ENCODE assay signal across 14 cellular contexts in genomic region chr4:185809517-185810071, GRCh38. TPM values are rescaled to one million over a fixed set of nuclear protein-coding genes. Genes with fewer than 3 reads are reported as not detected.
DNase-seq lines count a peak whose midpoint lies in the region; ATAC-seq and TF ChIP-seq lines count a peak whose summit lies in the region.
"Had no signal": no experiment of that assay in that cellular context is flagged by ENCODE, and none has a peak within 500 bp of the region (broad histone marks: within the 10 kb centered on the region; RNA-seq: fewer than 3 reads in every experiment).

No MANE protein-coding gene starts in this region.

- peak overlapping the region; percentile 4 for H3K27ac ChIP-seq in caudate nucleus (ENCODE audit: low read depth, low read length)
- peak overlapping the region; percentile 88 to 95 for H3K27ac ChIP-seq in liver (ENCODE audit: low read depth in 1 of 2, low read length in 2 of 2)
- peak overlapping the region in 3 of 4 donors; percentile 78 to 87 (median 85) for H3K27ac ChIP-seq in sigmoid colon
- H3K27ac ChIP-seq in tibial nerve: no peak overlapping the region

- TF ChIP-seq EP300 in sigmoid colon (IDR thresholded peaks at IDR 0.05) (no peak), tibial nerve (IDR thresholded peaks at IDR 0.05) (no peak)

- no peak for TF ChIP-seq CTCF in LNCaP clone FGC (IDR thresholded peaks at IDR 0.05; ENCODE audit: control insufficient read depth, extremely low read depth, insufficient read depth)
- TF ChIP-seq CTCF in liver (IDR thresholded peaks at IDR 0.05; ENCODE audit: low read depth, low read length, missing input control): no peak
- no peak for TF ChIP-seq CTCF in sigmoid colon (IDR thresholded peaks at IDR 0.05)
- no peak for TF ChIP-seq CTCF in tibial nerve (IDR thresholded peaks at IDR 0.05)

- intact Hi-C loops in sigmoid colon (cut with DNase I): loop anchor here (1.0 to 5.0 kb wide), 3 partner anchors 71 to 218 kb away; no protein-coding TSS in a partner anchor

- no peak for ATAC-seq in HG03460 (IDR thresholded peaks at IDR 0.05; ENCODE audit: unreplicated experiment)
- ATAC-seq: T-helper 17 cell had no signal

- H3K4me3 ChIP-seq in LNCaP clone FGC (ENCODE audit: low read depth, low read length): peak overlapping the region; percentile 55
- peak overlapping the region; percentile 52 to 85 (median 64) for H3K4me3 ChIP-seq in liver (ENCODE audit: low read depth in 1 of 3, low read length in 3 of 3)
- H3K4me3 ChIP-seq in sigmoid colon: peak overlapping the region; percentile 42 to 62 (median 56)
- H3K4me3 ChIP-seq in tibial nerve: peak overlapping the region in 1 of 4 donors; percentile 47

- TF ChIP-seq RAD21 in liver (IDR thresholded peaks at IDR 0.05): no peak

- H3K36me3 ChIP-seq in liver (ENCODE audit: control insufficient read depth in 4 of 4, insufficient read depth in 3 of 4, low read depth in 1 of 4, low read length in 3 of 4) (no peaks in the 10 kb centered on the region), sigmoid colon (no peaks in the 10 kb centered on the region), tibial nerve (no peaks in the 10 kb centered on the region)

- TF ChIP-seq POLR2A in sigmoid colon (IDR thresholded peaks at IDR 0.05) (no peak), tibial nerve (IDR thresholded peaks at IDR 0.05) (no peak)

- 28% methylated on average over 4 of the region's 4 CpGs for WGBS in liver
- WGBS in sigmoid colon, 2 donors: 21 to 67% methylated on average over 4 of the region's 4 CpGs
- WGBS in tibial nerve, 2 donors: 74 to 75% methylated on average over 4 of the region's 4 CpGs

- DNase-seq in LNCaP clone FGC (ENCODE audit: low read depth) (no peak), caudate nucleus (lab: John Stamatoyannopoulos, UW) (no peak), sigmoid colon (no peak), AG08395 (ENCODE audit: low spot score) (no peak), UCSD-AML1 (lab: John Stamatoyannopoulos, UW; ENCODE audit: unreplicated experiment) (no peak), tibial nerve (ENCODE audit: low spot score in 2 of 2) (no peak)
- DNase-seq: activated CD4-positive, alpha-beta T cell treated with anti-CD3 and anti-CD28 coated beads for 48 hours; activated T-cell treated with anti-CD3 and anti-CD28 coated beads, Interleukin-2, amount 50 U/mL, for 24 hours; NCI-H2227 treated with DMSO at 0.1 percent for 48 hours; stimulated activated CD4-positive, alpha-beta T cell treated with anti-CD3 and anti-CD28 coated beads, Interleukin-2, amount 100 ng/mL, for 48 hours; T-helper 17 cell had no signal

- H3K27me3 ChIP-seq in liver (ENCODE audit: control insufficient read depth in 4 of 4, insufficient read depth in 4 of 4, low read length in 3 of 4) (no peaks in the 10 kb centered on the region), sigmoid colon (no peaks in the 10 kb centered on the region), tibial nerve (no peaks in the 10 kb centered on the region)

- H3K9ac ChIP-seq in liver (ENCODE audit: low read depth in 1 of 2, low read length in 2 of 2): peak overlapping the region; percentile 66 to 96

- H3K9me3 ChIP-seq in liver (ENCODE audit: control insufficient read depth in 4 of 4, low read length in 3 of 4) (no peaks in the 10 kb centered on the region), sigmoid colon (no peaks in the 10 kb centered on the region), tibial nerve (no peaks in the 10 kb centered on the region)

- peaks cover 2 to 28% (median 10%) of the 10 kb centered on the region in 4 donors for H3K4me1 ChIP-seq in liver (ENCODE audit: control insufficient read depth in 4 of 4, insufficient read depth in 4 of 4, low read length in 3 of 4)
- peaks cover 0 to 18% (median 6%) of the 10 kb centered on the region in 4 donors for H3K4me1 ChIP-seq in sigmoid colon
- H3K4me1 ChIP-seq in tibial nerve: no peaks in the 10 kb centered on the region

TF ChIP-seq in liver, 16 proteins besides CTCF, POLR2A, EP300 and RAD21:
- TF ChIP-seq TAF1 (conservative IDR thresholded peaks at IDR 0.05) (peak; percentile 59), YY1 (IDR thresholded peaks at IDR 0.05) (peak; percentile 18), HNF4A (conservative IDR thresholded peaks at IDR 0.05) (peak in 1 of 2 donors; percentile 17), GABPA (IDR thresholded peaks at IDR 0.05 in 1 of 2, conservative IDR thresholded peaks at IDR 0.05 in 1 of 2) (no peak)
TF ChIP-seq in liver: peak in this region for 3.

RNA-seq across cellular contexts. Expression of gene SORBS2, which starts 2.4 kb away (rescaled TPM):
- total RNA-seq in liver: 10 to 100 TPM; 23.3 to 73.9 TPM
- 100 to 1,000 TPM in 1 of 2 donors, 10 to 100 TPM in 1; 45.4 to 136 TPM for polyA plus RNA-seq in liver
- 1,000 to 10,000 TPM in 1 of 4 donors, 100 to 1,000 TPM in 3; 849 to 1,032 (median 869) TPM for total RNA-seq in sigmoid colon
- 10 to 100 TPM in 2 of 3 donors, 1 to 10 TPM in 1; 7.9 to 26.9 (median 15.6) TPM for polyA plus RNA-seq in sigmoid colon
- total RNA-seq in tibial nerve: 100 to 1,000 TPM in 1 of 4 donors, 10 to 100 TPM in 3; 45.3 to 135 (median 76.2) TPM
- polyA plus RNA-seq: CD14-positive monocyte had no signal

Comparison
In these comparisons a context has a peak if more than half of its experiments do, and no peak if none do; other contexts are left out.
1. H3K27ac ChIP-seq: peak in caudate nucleus (single experiment), liver (2 of 2) and sigmoid colon (3 of 4); none in tibial nerve (0 of 4).
2. RNA of gene SORBS2, which starts 2.4 kb away (total RNA-seq): 849 to 1,032 TPM in sigmoid colon; 45.3 to 135 TPM in tibial nerve and 23.3 to 73.9 TPM in liver; every median in the first group is over 4 times any median in the second.